ENCODE assay signal across 24 cellular contexts in genomic region chr3:174767853-174768382, GRCh38.
DNase-seq lines count a peak whose midpoint lies in the region; ATAC-seq, FAIRE-seq and TF ChIP-seq lines count a peak whose summit lies in the region.
"Had no signal": no experiment of that assay in that cellular context is flagged by ENCODE, and none has a peak within 500 bp of the region (broad histone marks: within the 10 kb centered on the region; RNA-seq: fewer than 3 reads in every experiment).

No MANE protein-coding gene starts in this region.

- TF ChIP-seq CTCF in fibroblast of mammary gland (conservative IDR thresholded peaks at IDR 0.05; ENCODE audit: control insufficient read depth, insufficient read depth, low read depth, low read length), result no peak
- TF ChIP-seq CTCF in osteocyte (IDR thresholded peaks at IDR 0.05), result no peak

- H3K9me3 Mint-ChIP-seq in osteocyte (ENCODE audit: unreplicated experiment), result no peaks in the 10 kb centered on the region
- peaks cover 20% of the 10 kb centered on the region for H3K9me3 Mint-ChIP-seq in stimulated activated effector memory CD8-positive, alpha-beta T cell treated with anti-CD3 and anti-CD28 coated beads, Interleukin-12 subunit alpha, Interleukin-12 subunit beta, amount 100 ng/mL, for 72 hours
- H3K9me3 Mint-ChIP-seq: activated CD4-positive, alpha-beta memory T cell treated with anti-CD3 and anti-CD28 coated beads for 36 hours; brain; WTC11 had no signal

- peak; percentile 43 for FAIRE-seq in H54 (lab: Jason Lieb, UNC)
- FAIRE-seq: A549 had no signal

- H3K4me1 Mint-ChIP-seq in osteocyte (ENCODE audit: unreplicated experiment), result peaks cover 18% of the 10 kb centered on the region
- no peaks in the 10 kb centered on the region for H3K4me1 Mint-ChIP-seq in stimulated activated effector memory CD8-positive, alpha-beta T cell treated with anti-CD3 and anti-CD28 coated beads, Interleukin-12 subunit alpha, Interleukin-12 subunit beta, amount 100 ng/mL, for 72 hours
- H3K4me1 Mint-ChIP-seq: brain had no signal

- H3K36me3 Mint-ChIP-seq in osteocyte (ENCODE audit: unreplicated experiment), result no peaks in the 10 kb centered on the region
- H3K36me3 Mint-ChIP-seq in stimulated activated effector memory CD8-positive, alpha-beta T cell treated with anti-CD3 and anti-CD28 coated beads, Interleukin-12 subunit alpha, Interleukin-12 subunit beta, amount 100 ng/mL, for 72 hours, result no peaks in the 10 kb centered on the region
- H3K36me3 Mint-ChIP-seq: activated CD4-positive, alpha-beta memory T cell treated with anti-CD3 and anti-CD28 coated beads for 36 hours; brain; WTC11 had no signal

- H3K27me3 Mint-ChIP-seq in osteocyte (ENCODE audit: unreplicated experiment), result no peaks in the 10 kb centered on the region
- H3K27me3 Mint-ChIP-seq: activated CD4-positive, alpha-beta memory T cell treated with anti-CD3 and anti-CD28 coated beads for 36 hours; brain had no signal

- no peaks in the 10 kb centered on the region for H3K4me1 ChIP-seq in HAP-1
- H3K4me1 ChIP-seq: A549; BLaER1 treated with 17β-estradiol and CSF1 and Interleukin-3, amounts not matched to agents 10 nM and 100 nM; lower lobe of right lung; SJCRH30 had no signal

- no peak for TF ChIP-seq POLR2A in H54 (IDR thresholded peaks at IDR 0.05; ENCODE audit: low read depth, low read length)

- DNase-seq in H54 (ENCODE audit: insufficient read length, low spot score) (no peak), astrocyte of the hippocampus (ENCODE audit: low read depth, low spot score) (peak; percentile 74), fibroblast of mammary gland (ENCODE audit: low read depth) (peak; percentile 51), osteocyte (ENCODE audit: extremely low spot score, unreplicated experiment) (no peak), retina (no peak), HAP-1 (ENCODE audit: low spot score in 2 of 2) (no peak), SHP77 treated with DMSO at 0.1 percent for 48 hours (lab: John Stamatoyannopoulos, UW) (no peak)
- DNase-seq in stimulated activated effector memory CD8-positive, alpha-beta T cell treated with anti-CD3 and anti-CD28 coated beads, Interleukin-12 subunit alpha, Interleukin-12 subunit beta, amount 100 ng/mL, for 72 hours (ENCODE audit: low spot score in 2 of 2), result no peak
- DNase-seq: activated CD4-positive, alpha-beta memory T cell treated with anti-CD3 and anti-CD28 coated beads for 36 hours; activated naive CD4-positive, alpha-beta T cell treated with Interleukin-2 at 50 U/mL for 16 hours; activated T-cell treated with anti-CD3 and anti-CD28 coated beads, Interleukin-2, amount 50 U/mL, for 1 hour; lower lobe of right lung; MM.1S; NCI-H2171 treated with DMSO at 0.1 percent for 48 hours; NCI-H774; nucleus accumbens; PC-9; SJCRH30 had no signal

- H3K27me3 ChIP-seq in HAP-1 (ENCODE audit: low read depth), result no peaks in the 10 kb centered on the region
- H3K27me3 ChIP-seq: BLaER1 treated with 17β-estradiol and CSF1 and Interleukin-3, amounts not matched to agents 10 nM and 100 nM; hepatocyte; SJCRH30 had no signal

- H3K4me3 Mint-ChIP-seq in osteocyte (ENCODE audit: unreplicated experiment), result peak overlapping the region; percentile 45
- H3K4me3 Mint-ChIP-seq in stimulated activated effector memory CD8-positive, alpha-beta T cell treated with anti-CD3 and anti-CD28 coated beads, Interleukin-12 subunit alpha, Interleukin-12 subunit beta, amount 100 ng/mL, for 72 hours, result no peak overlapping the region
- H3K4me3 Mint-ChIP-seq: activated CD4-positive, alpha-beta memory T cell treated with anti-CD3 and anti-CD28 coated beads for 36 hours; brain; WTC11 had no signal

- in situ Hi-C loops in HAP-1 (cut with MboI; ENCODE audit: low sequenced_read_pairs), result no loop called here

- H3K36me3 ChIP-seq in HAP-1 (replicated peaks), result no peaks in the 10 kb centered on the region
- H3K36me3 ChIP-seq: BLaER1 treated with 17β-estradiol and CSF1 and Interleukin-3, amounts not matched to agents 10 nM and 100 nM; lower lobe of right lung; SJCRH30 had no signal

- no peak for ATAC-seq in stimulated activated effector memory CD8-positive, alpha-beta T cell treated with anti-CD3 and anti-CD28 coated beads, Interleukin-12 subunit alpha, Interleukin-12 subunit beta, amount 100 ng/mL, for 72 hours
- ATAC-seq: A549, esophagus mucosa, WTC11 had no signal

- H3K27ac Mint-ChIP-seq in osteocyte (ENCODE audit: unreplicated experiment), result peak overlapping the region; percentile 80
- H3K27ac Mint-ChIP-seq in stimulated activated effector memory CD8-positive, alpha-beta T cell treated with anti-CD3 and anti-CD28 coated beads, Interleukin-12 subunit alpha, Interleukin-12 subunit beta, amount 100 ng/mL, for 72 hours, result no peak overlapping the region
- H3K27ac Mint-ChIP-seq: activated CD4-positive, alpha-beta memory T cell treated with anti-CD3 and anti-CD28 coated beads for 36 hours; brain; WTC11 had no signal

- H3K9me3 ChIP-seq in HAP-1, result no peaks in the 10 kb centered on the region
- H3K9me3 ChIP-seq: A549; BLaER1 treated with 17β-estradiol and CSF1 and Interleukin-3, amounts not matched to agents 10 nM and 100 nM; lower lobe of right lung had no signal

- no peak overlapping the region for H3K4me3 ChIP-seq in fibroblast of mammary gland (ENCODE audit: control insufficient read depth, low read depth, low read length)
- no peak overlapping the region for H3K4me3 ChIP-seq in HAP-1
- H3K4me3 ChIP-seq: A549; BLaER1 treated with 17β-estradiol and CSF1 and Interleukin-3, amounts not matched to agents 10 nM and 100 nM; hepatocyte; lower lobe of right lung; PC-9; SJCRH30 had no signal

Comparison
In these comparisons a context has a peak if more than half of its experiments do, and no peak if none do; other contexts are left out.
1. DNase-seq: peak in astrocyte of the hippocampus (single experiment) and fibroblast of mammary gland (single experiment); none in H54 (single experiment), osteocyte (single experiment), retina (single experiment), HAP-1 (0 of 2), stimulated activated effector memory CD8-positive, alpha-beta T cell treated with anti-CD3 and anti-CD28 coated beads, Interleukin-12 subunit alpha, Interleukin-12 subunit beta, amount 100 ng/mL, for 72 hours (0 of 2) and SHP77 treated with DMSO at 0.1 percent for 48 hours (single experiment).